In genomic region chr7:21353388-21353780, GRCh38 we compare ENCODE assay signal across 15 cellular contexts.
DNase-seq lines count a peak whose midpoint lies in the region; ATAC-seq lines count a peak whose summit lies in the region.
"Had no signal": no experiment of that assay in that cellular context is flagged by ENCODE, and none has a peak within 500 bp of the region (broad histone marks: within the 10 kb centered on the region; RNA-seq: fewer than 3 reads in every experiment).

No MANE protein-coding gene starts in this region.

- intact Hi-C loops in activated CD4-positive, alpha-beta T cell treated with anti-CD3 and anti-CD28 coated beads, Interleukin-2, amount 10 ng/mL, durations not matched to agents 24 days and 14 days (cut with micrococcal nuclease), result no loop called here

- H3K4me1 Mint-ChIP-seq in activated CD4-positive, alpha-beta T cell treated with anti-CD3 and anti-CD28 coated beads, Interleukin-2, amount 10 ng/mL, durations not matched to agents 24 days and 14 days, result peaks cover 57% of the 10 kb centered on the region
- H3K4me1 Mint-ChIP-seq in IgD-negative memory B cell, result peaks cover 36 to 61% (median 48%) of the 10 kb centered on the region in 3 donors
- peaks cover 46% of the 10 kb centered on the region for H3K4me1 Mint-ChIP-seq in activated T-helper 17 cell treated with anti-CD3 and anti-CD28 coated beads, Interleukin-2, amount 50 U/mL, for 72 hours
- H3K4me1 Mint-ChIP-seq in naive thymus-derived CD8-positive, alpha-beta T cell, result peaks cover 26 to 60% (median 56%) of the 10 kb centered on the region in 4 donors
- H3K4me1 Mint-ChIP-seq: mesothelial cell of epicardium had no signal

- POLR2A ChIA-PET in naive thymus-derived CD8-positive, alpha-beta T cell (lab: Charles Lee), result interaction anchor here (0.7 to 1.4 kb wide), 2 partner anchors 74 to 82 kb away, joined by 3 to 7 read pairs; partner anchors contain the start of gene SP4

- peak overlapping the region; percentile 97 for H3K27ac Mint-ChIP-seq in activated CD4-positive, alpha-beta T cell treated with anti-CD3 and anti-CD28 coated beads, Interleukin-2, amount 10 ng/mL, durations not matched to agents 24 days and 14 days
- peak overlapping the region; percentile 74 to 96 (median 81) for H3K27ac Mint-ChIP-seq in IgD-negative memory B cell
- H3K27ac Mint-ChIP-seq in activated T-helper 17 cell treated with anti-CD3 and anti-CD28 coated beads, Interleukin-2, amount 50 U/mL, for 72 hours, result peak overlapping the region; percentile 75
- peak overlapping the region; percentile 6 to 97 (median 92) for H3K27ac Mint-ChIP-seq in naive thymus-derived CD8-positive, alpha-beta T cell
- H3K27ac Mint-ChIP-seq: mesothelial cell of epicardium had no signal

- H3K4me3 Mint-ChIP-seq in activated CD4-positive, alpha-beta T cell treated with anti-CD3 and anti-CD28 coated beads, Interleukin-2, amount 10 ng/mL, durations not matched to agents 24 days and 14 days, result peak overlapping the region; percentile 77
- peak overlapping the region in 3 of 4 donors; percentile 70 to 90 (median 80) for H3K4me3 Mint-ChIP-seq in IgD-negative memory B cell
- H3K4me3 Mint-ChIP-seq in activated T-helper 17 cell treated with anti-CD3 and anti-CD28 coated beads, Interleukin-2, amount 50 U/mL, for 72 hours, result peak overlapping the region; percentile 61
- H3K4me3 Mint-ChIP-seq in naive thymus-derived CD8-positive, alpha-beta T cell, result peak overlapping the region in 9 of 10 donors; percentile 47 to 85 (median 71)
- H3K4me3 Mint-ChIP-seq: mesothelial cell of epicardium had no signal

- H3K27me3 Mint-ChIP-seq in activated CD4-positive, alpha-beta T cell treated with anti-CD3 and anti-CD28 coated beads, Interleukin-2, amount 10 ng/mL, durations not matched to agents 24 days and 14 days, result no peaks in the 10 kb centered on the region
- H3K27me3 Mint-ChIP-seq in IgD-negative memory B cell, result no peaks in the 10 kb centered on the region
- H3K27me3 Mint-ChIP-seq in activated T-helper 17 cell treated with anti-CD3 and anti-CD28 coated beads, Interleukin-2, amount 50 U/mL, for 72 hours, result no peaks in the 10 kb centered on the region
- H3K27me3 Mint-ChIP-seq in naive thymus-derived CD8-positive, alpha-beta T cell, result no peaks in the 10 kb centered on the region

- peak; percentile 51 for DNase-seq in activated CD4-positive, alpha-beta T cell treated with anti-CD3 and anti-CD28 coated beads, Interleukin-2, amount 10 ng/mL, durations not matched to agents 24 days and 14 days
- DNase-seq in activated CD4-positive, alpha-beta T cell treated with anti-CD3 and anti-CD28 coated beads, Interleukin-2, amount 50 U/mL, for 1 hour, result no peak
- no peak for DNase-seq in naive thymus-derived CD8-positive, alpha-beta T cell
- DNase-seq in GOT3 (lab: John Stamatoyannopoulos, UW) (no peak), NCI-H345 (lab: John Stamatoyannopoulos, UW) (no peak), UCSD-AML1 (lab: John Stamatoyannopoulos, UW; ENCODE audit: unreplicated experiment) (no peak)
- DNase-seq: H7; NCI-H1417; nucleus accumbens; stimulated activated CD4-positive, alpha-beta T cell treated with anti-CD3 and anti-CD28 coated beads, Interleukin-15, amount 100 ng/mL, for 24 hours; stomach; upper lobe of right lung had no signal

- H3K9me3 Mint-ChIP-seq in activated CD4-positive, alpha-beta T cell treated with anti-CD3 and anti-CD28 coated beads, Interleukin-2, amount 10 ng/mL, durations not matched to agents 24 days and 14 days, result peaks cover 7% of the 10 kb centered on the region
- peaks cover 0 to 4% (median 0%) of the 10 kb centered on the region in 3 donors for H3K9me3 Mint-ChIP-seq in IgD-negative memory B cell
- no peaks in the 10 kb centered on the region for H3K9me3 Mint-ChIP-seq in activated T-helper 17 cell treated with anti-CD3 and anti-CD28 coated beads, Interleukin-2, amount 50 U/mL, for 72 hours
- H3K9me3 Mint-ChIP-seq in naive thymus-derived CD8-positive, alpha-beta T cell, result no peaks in the 10 kb centered on the region
- H3K9me3 Mint-ChIP-seq: mesothelial cell of epicardium had no signal

- H3K36me3 Mint-ChIP-seq in activated CD4-positive, alpha-beta T cell treated with anti-CD3 and anti-CD28 coated beads, Interleukin-2, amount 10 ng/mL, durations not matched to agents 24 days and 14 days (ENCODE audit: low read depth), result peaks cover 9% of the 10 kb centered on the region
- no peaks in the 10 kb centered on the region for H3K36me3 Mint-ChIP-seq in IgD-negative memory B cell
- H3K36me3 Mint-ChIP-seq in activated T-helper 17 cell treated with anti-CD3 and anti-CD28 coated beads, Interleukin-2, amount 50 U/mL, for 72 hours (ENCODE audit: low read depth), result no peaks in the 10 kb centered on the region
- H3K36me3 Mint-ChIP-seq in naive thymus-derived CD8-positive, alpha-beta T cell, result no peaks in the 10 kb centered on the region
- H3K36me3 Mint-ChIP-seq: mesothelial cell of epicardium had no signal

- no peak for ATAC-seq in activated T-helper 17 cell treated with anti-CD3 and anti-CD28 coated beads, Interleukin-2, amount 50 U/mL, for 72 hours (replicated peaks)
- no peak for ATAC-seq in naive thymus-derived CD8-positive, alpha-beta T cell
